Comparison of ENCODE assay signal across 1 cellular context in genomic region chr9:81609782-81610738, GRCh38.
TF ChIP-seq lines count a peak whose summit lies in the region.

No MANE protein-coding gene starts in this region.

TF ChIP-seq in GM23338, 12 proteins besides CTCF, POLR2A, EP300 and RAD21 (continued from another document):
- no peak for TF ChIP-seq REST (IDR thresholded peaks at IDR 0.05; ENCODE audit: unreplicated experiment)
- TF ChIP-seq STAT1 (IDR thresholded peaks at IDR 0.05; ENCODE audit: unreplicated experiment): no peak
- no peak for TF ChIP-seq JUNB (IDR thresholded peaks at IDR 0.05; ENCODE audit: unreplicated experiment)
